In genomic region chr3:44132593-44132992, GRCh38 we compare ENCODE assay signal across 9 cellular contexts.
"Had no signal": no experiment of that assay in that cellular context is flagged by ENCODE, and none has a peak within 500 bp of the region (broad histone marks: within the 10 kb centered on the region; RNA-seq: fewer than 3 reads in every experiment).

No MANE protein-coding gene starts in this region.

- FAIRE-seq: H1, H54, HTR-8/SVneo had no signal

- H3K9me3 Mint-ChIP-seq: GM23338, H9 had no signal

- H2AFZ ChIP-seq: GM23338 had no signal

- H3K4me3 Mint-ChIP-seq: GM23338, H9 had no signal

- H3K27ac Mint-ChIP-seq: GM23338, H9 had no signal

- H3K27ac ChIP-seq: KMS-11 had no signal

- DNase-seq: H9, HCEC 1CT, Karpas-422, KBM-7 had no signal

- H3K4me2 ChIP-seq: GM23338, KMS-11 had no signal

- ATAC-seq: GM23338 had no signal

- H3K4me3 ChIP-seq: GM23338 had no signal

- H3K9ac ChIP-seq: KMS-11 had no signal
